11 cellular contexts compared by ENCODE assay signal in genomic region chr21:38506606-38507331, GRCh38.
DNase-seq lines count a peak whose midpoint lies in the region; ATAC-seq and TF ChIP-seq lines count a peak whose summit lies in the region.
"Had no signal": no experiment of that assay in that cellular context is flagged by ENCODE, and none has a peak within 500 bp of the region (broad histone marks: within the 10 kb centered on the region; RNA-seq: fewer than 3 reads in every experiment).

No MANE protein-coding gene starts in this region.

- H3K4me1 Mint-ChIP-seq in dendritic cell treated with granulocyte-macrophage colony-stimulating factor and Interleukin-4, amounts not matched to agents 40 ng/mL and 50 ng/mL, for 4 days (ENCODE audit: low read depth): peaks cover 24% of the 10 kb centered on the region

- H3K27me3 Mint-ChIP-seq in dendritic cell treated with granulocyte-macrophage colony-stimulating factor and Interleukin-4, amounts not matched to agents 40 ng/mL and 50 ng/mL, for 4 days: peaks cover 2% of the 10 kb centered on the region

- no peaks in the 10 kb centered on the region for H3K36me3 ChIP-seq in neutrophil
- H3K36me3 ChIP-seq in tibial artery: no peaks in the 10 kb centered on the region

- peak overlapping the region; percentile 42 for H3K4me3 Mint-ChIP-seq in dendritic cell treated with granulocyte-macrophage colony-stimulating factor and Interleukin-4, amounts not matched to agents 40 ng/mL and 50 ng/mL, for 4 days

- H3K27ac ChIP-seq in neutrophil (peak overlapping the region; percentile 72), tibial artery (no peak overlapping the region)
- H3K27ac ChIP-seq: 22Rv1, dorsolateral prefrontal cortex had no signal

- no peaks in the 10 kb centered on the region for H3K27me3 ChIP-seq in neutrophil
- H3K27me3 ChIP-seq in tibial artery: no peaks in the 10 kb centered on the region

- H3K4me3 ChIP-seq in neutrophil (ENCODE audit: low read depth in 1 of 2, low read length in 1 of 2) (peak overlapping the region; percentile 12 to 34), tibial artery (peak overlapping the region in 1 of 2 donors; percentile 3)

- intact Hi-C loops in dendritic cell treated with granulocyte-macrophage colony-stimulating factor and Interleukin-4, amounts not matched to agents 40 ng/mL and 50 ng/mL, for 4 days (cut with micrococcal nuclease): loop anchor here (10.0 kb wide), 3 partner anchors 228 to 668 kb away; partner anchors contain the start of gene ETS2
- intact Hi-C loops in tibial artery (cut with DNase I; ENCODE audit: low total_unique reads): loop anchor here (5.0 to 10.0 kb wide), 4 partner anchors 78 to 631 kb away; no protein-coding TSS in a partner anchor

- H3K4me1 ChIP-seq in neutrophil (ENCODE audit: control insufficient read depth in 1 of 2, insufficient read depth in 1 of 2, low read depth in 1 of 2, low read length in 1 of 2) (peaks cover 45% of the 10 kb centered on the region in 2 experiments), tibial artery (peaks cover 0 to 44% (median 23%) of the 10 kb centered on the region in 4 donors)

- no peaks in the 10 kb centered on the region for H3K9me3 ChIP-seq in neutrophil
- no peaks in the 10 kb centered on the region for H3K9me3 ChIP-seq in tibial artery

- H3K27ac Mint-ChIP-seq in dendritic cell treated with granulocyte-macrophage colony-stimulating factor and Interleukin-4, amounts not matched to agents 40 ng/mL and 50 ng/mL, for 4 days: peak overlapping the region; percentile 79

- peak; percentile 48 for DNase-seq in NCI-H1092 treated with DMSO at 0.1 percent for 48 hours (lab: John Stamatoyannopoulos, UW)
- no peak for DNase-seq in NCI-H1092 (lab: John Stamatoyannopoulos, UW)
- DNase-seq in NCI-H510A treated with DMSO at 0.1 percent for 48 hours (lab: John Stamatoyannopoulos, UW): peak; percentile 79
- no peak for DNase-seq in tibial artery
- DNase-seq in islet precursor cell: no peak
- DNase-seq: dorsolateral prefrontal cortex, NCI-H1048 had no signal

- no peaks in the 10 kb centered on the region for H3K36me3 Mint-ChIP-seq in dendritic cell treated with granulocyte-macrophage colony-stimulating factor and Interleukin-4, amounts not matched to agents 40 ng/mL and 50 ng/mL, for 4 days (ENCODE audit: low read depth)

- no peak for TF ChIP-seq CTCF in neutrophil (IDR thresholded peaks at IDR 0.05)
- no peak for TF ChIP-seq CTCF in tibial artery (IDR thresholded peaks at IDR 0.05)

- ATAC-seq in GM18498 (IDR thresholded peaks at IDR 0.05; ENCODE audit: unreplicated experiment): no peak

- no peaks in the 10 kb centered on the region for H3K9me3 Mint-ChIP-seq in dendritic cell treated with granulocyte-macrophage colony-stimulating factor and Interleukin-4, amounts not matched to agents 40 ng/mL and 50 ng/mL, for 4 days

Comparison
In these comparisons a context has a peak if more than half of its experiments do, and no peak if none do; other contexts are left out.
1. DNase-seq: peak in NCI-H1092 treated with DMSO at 0.1 percent for 48 hours (single experiment) and NCI-H510A treated with DMSO at 0.1 percent for 48 hours (single experiment); none in NCI-H1092 (single experiment), tibial artery (0 of 2) and islet precursor cell (single experiment).